29 cellular contexts compared by ENCODE assay signal in the genomic region with DNA sequence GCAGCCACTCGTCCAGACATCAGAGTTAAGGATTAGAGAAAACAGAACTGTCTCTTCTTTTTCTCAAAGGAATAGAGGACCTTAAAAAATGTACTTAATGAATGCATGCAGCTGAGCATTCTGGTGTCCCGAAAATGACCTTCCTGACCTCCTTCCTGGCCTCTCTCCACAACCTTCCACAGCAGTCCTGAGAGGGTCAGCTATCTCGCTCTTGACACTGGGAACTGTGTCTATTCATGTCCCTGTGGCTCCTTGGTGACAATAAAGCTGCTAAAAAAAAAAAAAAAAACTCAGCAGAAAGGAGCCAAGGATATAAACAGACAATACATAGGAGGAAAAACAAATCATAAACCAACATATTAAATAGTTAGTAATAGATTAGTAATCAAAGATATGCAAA.
"Had no signal": no experiment of that assay in that cellular context is flagged by ENCODE, and none has a peak within 500 bp of the region (broad histone marks: within the 10 kb centered on the region; RNA-seq: fewer than 3 reads in every experiment).

No MANE protein-coding gene starts in this region.

- H3K4me1 Mint-ChIP-seq: central memory CD8-positive, alpha-beta T cell; endodermal cell; memory B cell; naive B cell; stimulated activated naive B cell treated with anti-CD40 and anti-IgM and Interleukin-4, amounts not matched to agents 10 μg/mL and 1 μg/mL and 100 μg/mL, for 72 hours had no signal

- H3K36me3 ChIP-seq: colonic mucosa, esophagus muscularis mucosa, gastroesophageal sphincter, heart left ventricle, lower lobe of right lung, ovary, right atrium auricular region, sigmoid colon, tibial nerve, upper lobe of right lung, uterus had no signal

- H3K4me3 Mint-ChIP-seq: central memory CD8-positive, alpha-beta T cell; dendritic cell treated with granulocyte-macrophage colony-stimulating factor and Interleukin-4, amounts not matched to agents 40 ng/mL and 50 ng/mL, for 4 days; endodermal cell; memory B cell; naive B cell; natural killer cell treated with Interleukin-12 subunit alpha and Interleukin-12 subunit beta and Interleukin-15 and Interleukin-18, amount 100 ng/mL, for 72 hours; stimulated activated naive B cell treated with anti-CD40 and anti-IgM and Interleukin-4, amounts not matched to agents 10 μg/mL and 1 μg/mL and 100 μg/mL, for 72 hours; stimulated activated naive CD8-positive, alpha-beta T cell treated with anti-CD3 and anti-CD28 coated beads, Interleukin-15, Interleukin-2, amounts not matched to agents 100 ng/mL and 50 ng/mL, for 24 hours had no signal

- H3K9me3 ChIP-seq: colonic mucosa, esophagus muscularis mucosa, gastroesophageal sphincter, heart left ventricle, lower lobe of right lung, ovary, right atrium auricular region, sigmoid colon, thoracic aorta, tibial nerve, upper lobe of right lung, uterus had no signal

- H2AFZ ChIP-seq: hepatocyte had no signal

- H3K27ac Mint-ChIP-seq: dendritic cell treated with granulocyte-macrophage colony-stimulating factor and Interleukin-4, amounts not matched to agents 40 ng/mL and 50 ng/mL, for 4 days; endodermal cell; memory B cell; naive B cell; natural killer cell treated with Interleukin-12 subunit alpha and Interleukin-12 subunit beta and Interleukin-15 and Interleukin-18, amount 100 ng/mL, for 72 hours; progenitor cell of endocrine pancreas; stimulated activated naive B cell treated with anti-CD40 and anti-IgM and Interleukin-4, amounts not matched to agents 10 μg/mL and 1 μg/mL and 100 μg/mL, for 72 hours; stimulated activated naive CD8-positive, alpha-beta T cell treated with anti-CD3 and anti-CD28 coated beads, Interleukin-15, Interleukin-2, amounts not matched to agents 100 ng/mL and 50 ng/mL, for 24 hours had no signal

- H3K27me3 ChIP-seq: colonic mucosa, esophagus muscularis mucosa, gastroesophageal sphincter, heart left ventricle, hepatocyte, ovary, right atrium auricular region, sigmoid colon, tibial nerve, upper lobe of right lung, uterus had no signal

- H3K9me3 Mint-ChIP-seq: central memory CD8-positive, alpha-beta T cell; dendritic cell treated with granulocyte-macrophage colony-stimulating factor and Interleukin-4, amounts not matched to agents 40 ng/mL and 50 ng/mL, for 4 days; endodermal cell; natural killer cell treated with Interleukin-12 subunit alpha and Interleukin-12 subunit beta and Interleukin-15 and Interleukin-18, amount 100 ng/mL, for 72 hours; stimulated activated naive B cell treated with anti-CD40 and anti-IgM and Interleukin-4, amounts not matched to agents 10 μg/mL and 1 μg/mL and 100 μg/mL, for 72 hours; stimulated activated naive CD8-positive, alpha-beta T cell treated with anti-CD3 and anti-CD28 coated beads, Interleukin-15, Interleukin-2, amounts not matched to agents 100 ng/mL and 50 ng/mL, for 24 hours had no signal

- DNase-seq: colonic mucosa; effector CD8-positive, alpha-beta T cell; endodermal cell; heart left ventricle; kidney; lower lobe of right lung; naive B cell; occipital lobe; ovary; sigmoid colon; stimulated activated CD4-positive, alpha-beta T cell treated with anti-CD3 and anti-CD28 coated beads, Interleukin-2, amount 100 ng/mL, for 24 hours; stimulated activated CD4-positive, alpha-beta T cell treated with anti-CD3 and anti-CD28 coated beads, Interleukin-4, amount 100 ng/mL, for 24 hours; stimulated activated naive B cell treated with anti-CD40 and anti-IgM and Interleukin-4, amounts not matched to agents 10 μg/mL and 1 μg/mL and 100 μg/mL, for 72 hours; upper lobe of right lung; uterus had no signal

- H3K27ac ChIP-seq: colonic mucosa, esophagus muscularis mucosa, foreskin keratinocyte, gastroesophageal sphincter, heart left ventricle, hepatocyte, lower lobe of right lung, ovary, right atrium auricular region, sigmoid colon, thoracic aorta, tibial nerve, upper lobe of right lung, uterus had no signal

- H3K4me1 ChIP-seq: colonic mucosa, esophagus muscularis mucosa, foreskin keratinocyte, gastroesophageal sphincter, lower lobe of right lung, right atrium auricular region, sigmoid colon, upper lobe of right lung, uterus had no signal

- H3K79me2 ChIP-seq: hepatocyte had no signal

- H3K4me3 ChIP-seq: colonic mucosa, esophagus muscularis mucosa, gastroesophageal sphincter, heart left ventricle, hepatocyte, lower lobe of right lung, ovary, right atrium auricular region, sigmoid colon, thoracic aorta, tibial nerve, upper lobe of right lung, uterus had no signal

- H3K4me2 ChIP-seq: hepatocyte had no signal

- H3K36me3 Mint-ChIP-seq: memory B cell; naive B cell; natural killer cell treated with Interleukin-12 subunit alpha and Interleukin-12 subunit beta and Interleukin-15 and Interleukin-18, amount 100 ng/mL, for 72 hours; stimulated activated naive B cell treated with anti-CD40 and anti-IgM and Interleukin-4, amounts not matched to agents 10 μg/mL and 1 μg/mL and 100 μg/mL, for 72 hours had no signal

- ATAC-seq: gastroesophageal sphincter; left lobe of liver; lower lobe of right lung; stimulated activated naive B cell treated with anti-CD40 and anti-IgM and Interleukin-4, amounts not matched to agents 10 μg/mL and 1 μg/mL and 100 μg/mL, for 72 hours; upper lobe of right lung had no signal
